ENCODE assay signal across 9 cellular contexts in the genomic region with DNA sequence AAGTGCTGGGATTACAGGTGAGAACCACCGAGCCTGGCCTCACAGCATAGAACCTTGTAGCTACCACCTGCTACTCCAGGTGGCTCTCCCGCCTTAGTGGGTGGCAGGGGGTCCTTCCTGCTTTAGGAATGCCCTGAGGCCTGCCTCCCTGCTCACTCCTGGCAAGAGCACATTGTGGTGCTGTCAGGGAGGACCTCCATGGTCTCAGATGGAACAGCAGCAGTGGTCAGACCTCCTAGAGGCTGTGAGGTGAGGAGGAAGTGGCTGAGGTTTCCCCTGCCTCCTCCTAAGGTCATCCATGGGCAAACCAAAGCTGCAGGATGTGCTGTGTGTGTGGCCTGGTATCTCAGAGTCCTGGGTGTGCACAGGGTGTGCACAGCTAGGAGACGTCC. TPM values are rescaled to one million over a fixed set of nuclear protein-coding genes. Genes with fewer than 3 reads are reported as not detected.
DNase-seq lines count a peak whose midpoint lies in the region; ATAC-seq and TF ChIP-seq lines count a peak whose summit lies in the region.
"Had no signal": no experiment of that assay in that cellular context is flagged by ENCODE, and none has a peak within 500 bp of the region (broad histone marks: within the 10 kb centered on the region; RNA-seq: fewer than 3 reads in every experiment).

No MANE protein-coding gene starts in this region.

- WGBS in spleen, 5 donors = 68 to 74% (median 71%) methylated on average over 3 of the region's 3 CpGs

- H3K36me3 Mint-ChIP-seq in activated T-cell treated with anti-CD3 and anti-CD28 coated beads, Interleukin-2, amount 50 U/mL, for 4 hours (ENCODE audit: insufficient read depth) = no peaks in the 10 kb centered on the region

- TF ChIP-seq POLR2A in spleen (IDR thresholded peaks at IDR 0.05) = no peak

- no peaks in the 10 kb centered on the region for H3K9me3 Mint-ChIP-seq in activated T-cell treated with anti-CD3 and anti-CD28 coated beads, Interleukin-2, amount 50 U/mL, for 4 hours

- no peak overlapping the region for H3K4me3 Mint-ChIP-seq in activated T-cell treated with anti-CD3 and anti-CD28 coated beads, Interleukin-2, amount 50 U/mL, for 4 hours
- H3K4me3 Mint-ChIP-seq: naive thymus-derived CD4-positive, alpha-beta T cell had no signal

- peak overlapping the region in 7 of 8 donors; percentile 11 to 71 (median 64) for H3K27ac ChIP-seq in spleen

- H3K4me1 ChIP-seq in adipocyte (ENCODE audit: control insufficient read depth, insufficient read depth, low read length) = peaks cover 58% of the 10 kb centered on the region
- H3K4me1 ChIP-seq in spleen = peaks cover 5 to 78% (median 31%) of the 10 kb centered on the region in 6 donors

- POLR2A ChIA-PET in GM10248 (lab: Yijun Ruan, JAX) = no interaction called here

- H3K4me1 Mint-ChIP-seq in activated T-cell treated with anti-CD3 and anti-CD28 coated beads, Interleukin-2, amount 50 U/mL, for 4 hours (ENCODE audit: low read depth) = peaks cover 10% of the 10 kb centered on the region

- H3K27me3 ChIP-seq in adipocyte (replicated peaks; ENCODE audit: control insufficient read depth, insufficient read depth, low read length) = no peaks in the 10 kb centered on the region
- H3K27me3 ChIP-seq in spleen (replicated peaks in 1 of 7) = peaks cover 0 to 51% (median 8%) of the 10 kb centered on the region in 7 donors

- CTCF ChIA-PET in GM10248 (lab: Yijun Ruan, JAX) = no interaction called here

- H3K27me3 Mint-ChIP-seq in activated T-cell treated with anti-CD3 and anti-CD28 coated beads, Interleukin-2, amount 50 U/mL, for 4 hours (ENCODE audit: low read depth) = peaks cover 31% of the 10 kb centered on the region

- no peak for ATAC-seq in activated T-cell treated with anti-CD3 and anti-CD28 coated beads, Interleukin-2, amount 50 U/mL, for 4 hours
- ATAC-seq: naive thymus-derived CD4-positive, alpha-beta T cell had no signal

- TF ChIP-seq CTCF in spleen (IDR thresholded peaks at IDR 0.05 in 8 of 11, conservative IDR thresholded peaks at IDR 0.05 in 3 of 11) (no peak), GM10248 (IDR thresholded peaks at IDR 0.05; ENCODE audit: control extremely low read depth, extremely low read depth, low read depth, missing control alignments) (no peak)

- peak; percentile 21 for DNase-seq in HK-2 (ENCODE audit: unreplicated experiment)
- DNase-seq in adipocyte (ENCODE audit: low read depth) = no peak
- DNase-seq in iPS-NIHi7 (ENCODE audit: extremely low spot score) = peak; percentile 29
- DNase-seq in spleen = peak; percentile 42
- DNase-seq in NCI-H510A treated with DMSO at 0.1 percent for 48 hours (lab: John Stamatoyannopoulos, UW) = no peak
- no peak for DNase-seq in GM10248 (ENCODE audit: extremely low spot score)
- DNase-seq in GM19238 (ENCODE audit: insufficient read length, low spot score) = no peak
- DNase-seq in activated T-cell treated with anti-CD3 and anti-CD28 coated beads, Interleukin-2, amount 50 U/mL, for 4 hours = no peak
- DNase-seq: naive thymus-derived CD4-positive, alpha-beta T cell had no signal

- H3K9ac ChIP-seq in adipocyte (ENCODE audit: low read length) = peak overlapping the region; percentile 57

- intact Hi-C loops in spleen (cut with DNase I; ENCODE audit: low total_unique reads) = no loop called here

- no peaks in the 10 kb centered on the region for H3K9me3 ChIP-seq in adipocyte (ENCODE audit: control insufficient read depth, low read length)
- H3K9me3 ChIP-seq in spleen = no peaks in the 10 kb centered on the region

- H3K4me3 ChIP-seq in adipocyte (ENCODE audit: low read length) (peak overlapping the region; percentile 57), spleen (no peak overlapping the region)

- H3K36me3 ChIP-seq in adipocyte (ENCODE audit: control insufficient read depth, insufficient read depth, low read length, severe bottlenecking) (no peaks in the 10 kb centered on the region), spleen (no peaks in the 10 kb centered on the region)

RNA-seq across cellular contexts. Expression of a gene that starts 6.7 kb away (rescaled TPM):
- 10 to 100 TPM; 12.8 to 28.7 (median 19.2) TPM for total RNA-seq in spleen
- polyA plus RNA-seq in spleen = 1 to 10 TPM; 2.0 to 9.6 (median 2.2) TPM
- total RNA-seq in activated T-cell treated with anti-CD3 and anti-CD28 coated beads, Interleukin-2, amount 50 U/mL, for 4 hours = 1 to 10 TPM in 2 of 3 donors, under 1 TPM in 1; 0.33 to 1.4 (median 1.0) TPM
- polyA plus RNA-seq: naive thymus-derived CD4-positive, alpha-beta T cell had no signal

Comparison
In these comparisons a context has a peak if more than half of its experiments do, and no peak if none do; other contexts are left out.
1. DNase-seq: peak in HK-2 (single experiment), iPS-NIHi7 (single experiment) and spleen (single experiment); none in adipocyte (single experiment), NCI-H510A treated with DMSO at 0.1 percent for 48 hours (single experiment), GM10248 (single experiment), GM19238 (single experiment) and activated T-cell treated with anti-CD3 and anti-CD28 coated beads, Interleukin-2, amount 50 U/mL, for 4 hours (single experiment).
2. RNA of a gene that starts 6.7 kb away (total RNA-seq): 12.8 to 28.7 TPM in spleen; 0.33 to 1.4 TPM in activated T-cell treated with anti-CD3 and anti-CD28 coated beads, Interleukin-2, amount 50 U/mL, for 4 hours; every median in the first group is over 4 times any median in the second.